Comparison of ENCODE assay signal across 8 cellular contexts in the genomic region with DNA sequence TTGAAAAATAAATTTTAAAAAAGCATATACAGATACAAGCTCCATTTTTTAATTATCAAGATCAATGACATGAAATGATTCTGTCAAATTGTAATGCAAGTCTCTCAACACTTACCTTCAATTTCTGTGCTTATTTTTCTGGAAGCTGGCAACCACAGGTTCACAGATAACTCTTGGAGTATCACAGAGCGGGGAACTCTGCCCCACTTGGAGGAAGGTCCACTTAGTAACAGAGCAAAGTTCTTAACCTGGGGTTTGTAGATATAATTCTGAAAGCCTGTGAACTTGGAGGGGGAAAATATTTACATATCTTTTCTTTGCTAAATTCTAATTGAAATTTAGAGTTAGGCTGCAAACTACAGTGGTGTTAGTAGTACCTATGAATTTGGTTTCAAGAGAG. TPM values are rescaled to one million over a fixed set of nuclear protein-coding genes. Genes with fewer than 3 reads are reported as not detected.
"Had no signal": no experiment of that assay in that cellular context is flagged by ENCODE, and none has a peak within 500 bp of the region (broad histone marks: within the 10 kb centered on the region; RNA-seq: fewer than 3 reads in every experiment).

No MANE protein-coding gene starts in this region.

- H3K4me3 ChIP-seq: GM12878 had no signal

- FAIRE-seq: G401.6, GM12878, GM12892, GM18507, GM19239 had no signal

- DNase-seq: GDM1, GF-D8 had no signal

- ATAC-seq: GM12878 had no signal

RNA-seq across cellular contexts. Expression of a gene that starts 2.3 kb away (rescaled TPM):
- total RNA-seq: G401 had no signal

RNA-seq across cellular contexts. Expression of a gene that starts 19.8 kb away (rescaled TPM):
- total RNA-seq: G401, GM12878 had no signal
- polyA plus RNA-seq: GM12878 had no signal

RNA-seq across cellular contexts. Expression of a gene that starts 46.6 kb away (rescaled TPM):
- total RNA-seq: G401, GM12878 had no signal
- polyA plus RNA-seq: GM12878 had no signal
